In genomic region chr4:165982934-165983333, GRCh38 we compare ENCODE assay signal across 18 cellular contexts.
"Had no signal": no experiment of that assay in that cellular context is flagged by ENCODE, and none has a peak within 500 bp of the region (broad histone marks: within the 10 kb centered on the region; RNA-seq: fewer than 3 reads in every experiment).

No MANE protein-coding gene starts in this region.

- DNase-seq: KBM-7, NCI-H1092, NCI-H1105 treated with DMSO at 0.1 percent for 48 hours, NCI-H1417 treated with DMSO at 0.1 percent for 48 hours, NCI-H146, NCI-H1694 treated with DMSO at 0.1 percent for 48 hours, NCI-H1930, NCI-H2081, NCI-H2107, NCI-H226, NCI-H446, NCI-H510A, NCI-H524 treated with DMSO at 0.1 percent for 48 hours, NCI-H69, NCI-H774, RPMI8226, SHP77 had no signal

- FAIRE-seq: RCC 7860 had no signal
